Comparison of ENCODE assay signal across 8 cellular contexts in the genomic region with DNA sequence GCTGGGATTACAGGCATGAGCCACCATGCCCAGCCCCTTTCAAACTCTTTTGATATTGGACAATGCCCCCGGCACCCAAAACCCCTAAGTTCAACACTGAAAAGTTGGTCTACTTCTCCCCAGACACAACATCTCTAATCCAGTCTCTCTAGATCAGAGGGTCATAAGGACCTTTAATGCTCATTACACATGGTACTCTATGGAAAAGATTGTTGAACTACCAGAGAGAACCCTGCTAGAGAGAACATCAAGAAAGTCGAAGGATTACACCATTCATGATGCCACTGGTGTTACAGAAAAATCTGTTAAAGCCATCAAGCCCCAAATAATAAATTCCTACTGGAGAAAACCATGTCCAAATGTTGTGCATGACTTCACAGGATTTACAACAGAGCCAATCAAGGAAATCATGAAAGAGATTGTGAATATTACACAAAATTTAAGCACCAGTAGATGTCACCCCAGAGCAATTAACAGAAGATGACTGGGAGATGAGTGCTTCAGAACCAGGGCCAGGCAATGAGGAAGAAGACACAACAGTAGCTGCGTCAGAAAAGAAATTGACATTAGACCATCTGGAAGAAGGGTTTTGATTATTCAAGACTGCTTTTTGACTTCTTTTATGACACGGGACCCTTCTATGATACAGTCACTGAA. TPM values are rescaled to one million over a fixed set of nuclear protein-coding genes. Genes with fewer than 3 reads are reported as not detected.
DNase-seq lines count a peak whose midpoint lies in the region; ATAC-seq and TF ChIP-seq lines count a peak whose summit lies in the region.

No MANE protein-coding gene starts in this region.

- peak; percentile 59 for ATAC-seq in HG02642 (IDR thresholded peaks at IDR 0.05; ENCODE audit: poor library complexity, unreplicated experiment)
- no peak for ATAC-seq in GM18870 (IDR thresholded peaks at IDR 0.05; ENCODE audit: unreplicated experiment)

- peak; percentile 39 for TF ChIP-seq CTCF in glutamatergic neuron (IDR thresholded peaks at IDR 0.05; ENCODE audit: partially characterized antibody, unreplicated experiment)

- no peaks in the 10 kb centered on the region for H3K27me3 Mint-ChIP-seq in glutamatergic neuron (ENCODE audit: unreplicated experiment)

- no peaks in the 10 kb centered on the region for H3K4me1 Mint-ChIP-seq in glutamatergic neuron (ENCODE audit: low read depth, unreplicated experiment)

- H3K36me3 Mint-ChIP-seq in glutamatergic neuron (ENCODE audit: unreplicated experiment) = no peaks in the 10 kb centered on the region

- DNase-seq in stimulated activated CD4-positive, alpha-beta T cell treated with anti-CD3 and anti-CD28 coated beads, Interleukin-1b, Interleukin-23, amount 100 ng/mL, for 48 hours = peak; percentile 32
- DNase-seq in stimulated activated CD4-positive, alpha-beta T cell treated with anti-CD3 and anti-CD28 coated beads, Interleukin-12 subunit alpha, Interleukin-12 subunit beta, amount 100 ng/mL, for 4 hours = no peak
- peak; percentile 20 for DNase-seq in NCI-H2196 treated with DMSO at 0.1 percent for 48 hours (lab: John Stamatoyannopoulos, UW; ENCODE audit: unreplicated experiment)
- peak; percentile 4 to 11 for DNase-seq in activated CD4-positive, alpha-beta T cell treated with anti-CD3 and anti-CD28 coated beads, Interleukin-2, amount 50 U/mL, for 4 hours
- DNase-seq in glutamatergic neuron = no peak
- peak; percentile 81 for DNase-seq in putamen (ENCODE audit: low spot score)

- no peak overlapping the region for H3K27ac Mint-ChIP-seq in glutamatergic neuron (ENCODE audit: unreplicated experiment)

- H3K4me3 Mint-ChIP-seq in glutamatergic neuron (ENCODE audit: unreplicated experiment) = no peak overlapping the region

- no peaks in the 10 kb centered on the region for H3K9me3 Mint-ChIP-seq in glutamatergic neuron (ENCODE audit: unreplicated experiment)

RNA-seq across cellular contexts. Expression of a gene that starts 28.3 kb away (rescaled TPM):
- total RNA-seq in glutamatergic neuron (ENCODE audit: unreplicated experiment) = not detected

Comparison
In these comparisons a context has a peak if more than half of its experiments do, and no peak if none do; other contexts are left out.
1. DNase-seq: peak in stimulated activated CD4-positive, alpha-beta T cell treated with anti-CD3 and anti-CD28 coated beads, Interleukin-1b, Interleukin-23, amount 100 ng/mL, for 48 hours (single experiment), NCI-H2196 treated with DMSO at 0.1 percent for 48 hours (single experiment), activated CD4-positive, alpha-beta T cell treated with anti-CD3 and anti-CD28 coated beads, Interleukin-2, amount 50 U/mL, for 4 hours (2 of 2) and putamen (single experiment); none in stimulated activated CD4-positive, alpha-beta T cell treated with anti-CD3 and anti-CD28 coated beads, Interleukin-12 subunit alpha, Interleukin-12 subunit beta, amount 100 ng/mL, for 4 hours (single experiment) and glutamatergic neuron (single experiment).